In genomic region chr5:61228691-61229280, GRCh38 we compare ENCODE assay signal across 9 cellular contexts.
DNase-seq lines count a peak whose midpoint lies in the region; ATAC-seq lines count a peak whose summit lies in the region.
"Had no signal": no experiment of that assay in that cellular context is flagged by ENCODE, and none has a peak within 500 bp of the region (broad histone marks: within the 10 kb centered on the region; RNA-seq: fewer than 3 reads in every experiment).

No MANE protein-coding gene starts in this region.

- no peak overlapping the region for H3K4me3 Mint-ChIP-seq in stimulated activated memory B cell treated with anti-CD40 and anti-IgM and Interleukin-4, amounts not matched to agents 10 μg/mL and 1 μg/mL and 100 μg/mL, for 72 hours

- peak; percentile 56 for DNase-seq in NK-92 treated with Interleukin-12 subunit alpha and Interleukin-12 subunit beta, amount 100 ng/mL, for 24 hours (lab: John Stamatoyannopoulos, UW)
- no peak for DNase-seq in NK-92 (lab: John Stamatoyannopoulos, UW; ENCODE audit: unreplicated experiment)
- peak; percentile 14 for DNase-seq in dermis blood vessel endothelial cell
- no peak for DNase-seq in NCI-H1436 (lab: John Stamatoyannopoulos, UW)
- DNase-seq in islet precursor cell = no peak
- no peak for DNase-seq in SKM-1 (lab: John Stamatoyannopoulos, UW; ENCODE audit: unreplicated experiment)
- DNase-seq: activated gamma-delta T cell treated with Interleukin-2 at 50 U/mL for 16 hours had no signal

- ATAC-seq in HG03378 (IDR thresholded peaks at IDR 0.05; ENCODE audit: unreplicated experiment) = peak; percentile 61
- ATAC-seq in stimulated activated memory B cell treated with anti-CD40 and anti-IgM and Interleukin-4, amounts not matched to agents 10 μg/mL and 1 μg/mL and 100 μg/mL, for 72 hours = peak; percentile 63

- H3K4me1 Mint-ChIP-seq in stimulated activated memory B cell treated with anti-CD40 and anti-IgM and Interleukin-4, amounts not matched to agents 10 μg/mL and 1 μg/mL and 100 μg/mL, for 72 hours = peaks cover 8% of the 10 kb centered on the region

- H3K27ac Mint-ChIP-seq in stimulated activated memory B cell treated with anti-CD40 and anti-IgM and Interleukin-4, amounts not matched to agents 10 μg/mL and 1 μg/mL and 100 μg/mL, for 72 hours = no peak overlapping the region

- peaks cover 17% of the 10 kb centered on the region for H3K27me3 Mint-ChIP-seq in stimulated activated memory B cell treated with anti-CD40 and anti-IgM and Interleukin-4, amounts not matched to agents 10 μg/mL and 1 μg/mL and 100 μg/mL, for 72 hours

- H3K36me3 Mint-ChIP-seq in stimulated activated memory B cell treated with anti-CD40 and anti-IgM and Interleukin-4, amounts not matched to agents 10 μg/mL and 1 μg/mL and 100 μg/mL, for 72 hours = no peaks in the 10 kb centered on the region

- H3K9me3 Mint-ChIP-seq in stimulated activated memory B cell treated with anti-CD40 and anti-IgM and Interleukin-4, amounts not matched to agents 10 μg/mL and 1 μg/mL and 100 μg/mL, for 72 hours = peaks cover 4% of the 10 kb centered on the region

Comparison
In these comparisons a context has a peak if more than half of its experiments do, and no peak if none do; other contexts are left out.
1. DNase-seq: peak in NK-92 treated with Interleukin-12 subunit alpha and Interleukin-12 subunit beta, amount 100 ng/mL, for 24 hours (single experiment) and dermis blood vessel endothelial cell (single experiment); none in NK-92 (single experiment), NCI-H1436 (single experiment), islet precursor cell (single experiment) and SKM-1 (single experiment).